1 cellular context compared by ENCODE assay signal in genomic region chr11:3613998-3614741, GRCh38.
TF ChIP-seq lines count a peak whose summit lies in the region.

No MANE protein-coding gene starts in this region.

TF ChIP-seq in H1, 55 proteins besides CTCF, POLR2A, EP300 and RAD21:
- TF ChIP-seq HDAC6 (IDR thresholded peaks at IDR 0.05; ENCODE audit: low read depth, low read length) (no peak), RNF2 (IDR thresholded peaks at IDR 0.05; ENCODE audit: borderline replicate concordance, low read depth, low read length, missing control alignments, poor library complexity, severe bottlenecking) (no peak), E2F6 (IDR thresholded peaks at IDR 0.05) (no peak), TAF1 (IDR thresholded peaks at IDR 0.05; ENCODE audit: low read depth, low read length) (no peak), KDM5A (IDR thresholded peaks at IDR 0.05; ENCODE audit: low read length) (no peak), KDM1A (IDR thresholded peaks at IDR 0.05; ENCODE audit: borderline replicate concordance, low read length) (no peak), SIX5 (IDR thresholded peaks at IDR 0.05; ENCODE audit: low read depth, low read length) (no peak), ATF3 (IDR thresholded peaks at IDR 0.05; ENCODE audit: insufficient read depth, low read depth, low read length) (no peak), CREB1 (IDR thresholded peaks at IDR 0.05) (no peak), BRCA1 (IDR thresholded peaks at IDR 0.05; ENCODE audit: low read depth, low read length) (no peak), SUZ12 (IDR thresholded peaks at IDR 0.05; ENCODE audit: low read length) (no peak), CHD2 (IDR thresholded peaks at IDR 0.05; ENCODE audit: low read length) (no peak), USF2 (IDR thresholded peaks at IDR 0.05; ENCODE audit: low read length) (no peak), MAFK (IDR thresholded peaks at IDR 0.05; ENCODE audit: low read depth, low read length) (no peak), CBX8 (IDR thresholded peaks at IDR 0.05; ENCODE audit: borderline replicate concordance, low read depth, low read length) (no peak), RXRA (IDR thresholded peaks at IDR 0.05; ENCODE audit: insufficient read depth, low read depth, low read length) (no peak), GABPA (IDR thresholded peaks at IDR 0.05; ENCODE audit: borderline replicate concordance, insufficient read depth, low read length) (no peak)
- TF ChIP-seq, protein P1, sequence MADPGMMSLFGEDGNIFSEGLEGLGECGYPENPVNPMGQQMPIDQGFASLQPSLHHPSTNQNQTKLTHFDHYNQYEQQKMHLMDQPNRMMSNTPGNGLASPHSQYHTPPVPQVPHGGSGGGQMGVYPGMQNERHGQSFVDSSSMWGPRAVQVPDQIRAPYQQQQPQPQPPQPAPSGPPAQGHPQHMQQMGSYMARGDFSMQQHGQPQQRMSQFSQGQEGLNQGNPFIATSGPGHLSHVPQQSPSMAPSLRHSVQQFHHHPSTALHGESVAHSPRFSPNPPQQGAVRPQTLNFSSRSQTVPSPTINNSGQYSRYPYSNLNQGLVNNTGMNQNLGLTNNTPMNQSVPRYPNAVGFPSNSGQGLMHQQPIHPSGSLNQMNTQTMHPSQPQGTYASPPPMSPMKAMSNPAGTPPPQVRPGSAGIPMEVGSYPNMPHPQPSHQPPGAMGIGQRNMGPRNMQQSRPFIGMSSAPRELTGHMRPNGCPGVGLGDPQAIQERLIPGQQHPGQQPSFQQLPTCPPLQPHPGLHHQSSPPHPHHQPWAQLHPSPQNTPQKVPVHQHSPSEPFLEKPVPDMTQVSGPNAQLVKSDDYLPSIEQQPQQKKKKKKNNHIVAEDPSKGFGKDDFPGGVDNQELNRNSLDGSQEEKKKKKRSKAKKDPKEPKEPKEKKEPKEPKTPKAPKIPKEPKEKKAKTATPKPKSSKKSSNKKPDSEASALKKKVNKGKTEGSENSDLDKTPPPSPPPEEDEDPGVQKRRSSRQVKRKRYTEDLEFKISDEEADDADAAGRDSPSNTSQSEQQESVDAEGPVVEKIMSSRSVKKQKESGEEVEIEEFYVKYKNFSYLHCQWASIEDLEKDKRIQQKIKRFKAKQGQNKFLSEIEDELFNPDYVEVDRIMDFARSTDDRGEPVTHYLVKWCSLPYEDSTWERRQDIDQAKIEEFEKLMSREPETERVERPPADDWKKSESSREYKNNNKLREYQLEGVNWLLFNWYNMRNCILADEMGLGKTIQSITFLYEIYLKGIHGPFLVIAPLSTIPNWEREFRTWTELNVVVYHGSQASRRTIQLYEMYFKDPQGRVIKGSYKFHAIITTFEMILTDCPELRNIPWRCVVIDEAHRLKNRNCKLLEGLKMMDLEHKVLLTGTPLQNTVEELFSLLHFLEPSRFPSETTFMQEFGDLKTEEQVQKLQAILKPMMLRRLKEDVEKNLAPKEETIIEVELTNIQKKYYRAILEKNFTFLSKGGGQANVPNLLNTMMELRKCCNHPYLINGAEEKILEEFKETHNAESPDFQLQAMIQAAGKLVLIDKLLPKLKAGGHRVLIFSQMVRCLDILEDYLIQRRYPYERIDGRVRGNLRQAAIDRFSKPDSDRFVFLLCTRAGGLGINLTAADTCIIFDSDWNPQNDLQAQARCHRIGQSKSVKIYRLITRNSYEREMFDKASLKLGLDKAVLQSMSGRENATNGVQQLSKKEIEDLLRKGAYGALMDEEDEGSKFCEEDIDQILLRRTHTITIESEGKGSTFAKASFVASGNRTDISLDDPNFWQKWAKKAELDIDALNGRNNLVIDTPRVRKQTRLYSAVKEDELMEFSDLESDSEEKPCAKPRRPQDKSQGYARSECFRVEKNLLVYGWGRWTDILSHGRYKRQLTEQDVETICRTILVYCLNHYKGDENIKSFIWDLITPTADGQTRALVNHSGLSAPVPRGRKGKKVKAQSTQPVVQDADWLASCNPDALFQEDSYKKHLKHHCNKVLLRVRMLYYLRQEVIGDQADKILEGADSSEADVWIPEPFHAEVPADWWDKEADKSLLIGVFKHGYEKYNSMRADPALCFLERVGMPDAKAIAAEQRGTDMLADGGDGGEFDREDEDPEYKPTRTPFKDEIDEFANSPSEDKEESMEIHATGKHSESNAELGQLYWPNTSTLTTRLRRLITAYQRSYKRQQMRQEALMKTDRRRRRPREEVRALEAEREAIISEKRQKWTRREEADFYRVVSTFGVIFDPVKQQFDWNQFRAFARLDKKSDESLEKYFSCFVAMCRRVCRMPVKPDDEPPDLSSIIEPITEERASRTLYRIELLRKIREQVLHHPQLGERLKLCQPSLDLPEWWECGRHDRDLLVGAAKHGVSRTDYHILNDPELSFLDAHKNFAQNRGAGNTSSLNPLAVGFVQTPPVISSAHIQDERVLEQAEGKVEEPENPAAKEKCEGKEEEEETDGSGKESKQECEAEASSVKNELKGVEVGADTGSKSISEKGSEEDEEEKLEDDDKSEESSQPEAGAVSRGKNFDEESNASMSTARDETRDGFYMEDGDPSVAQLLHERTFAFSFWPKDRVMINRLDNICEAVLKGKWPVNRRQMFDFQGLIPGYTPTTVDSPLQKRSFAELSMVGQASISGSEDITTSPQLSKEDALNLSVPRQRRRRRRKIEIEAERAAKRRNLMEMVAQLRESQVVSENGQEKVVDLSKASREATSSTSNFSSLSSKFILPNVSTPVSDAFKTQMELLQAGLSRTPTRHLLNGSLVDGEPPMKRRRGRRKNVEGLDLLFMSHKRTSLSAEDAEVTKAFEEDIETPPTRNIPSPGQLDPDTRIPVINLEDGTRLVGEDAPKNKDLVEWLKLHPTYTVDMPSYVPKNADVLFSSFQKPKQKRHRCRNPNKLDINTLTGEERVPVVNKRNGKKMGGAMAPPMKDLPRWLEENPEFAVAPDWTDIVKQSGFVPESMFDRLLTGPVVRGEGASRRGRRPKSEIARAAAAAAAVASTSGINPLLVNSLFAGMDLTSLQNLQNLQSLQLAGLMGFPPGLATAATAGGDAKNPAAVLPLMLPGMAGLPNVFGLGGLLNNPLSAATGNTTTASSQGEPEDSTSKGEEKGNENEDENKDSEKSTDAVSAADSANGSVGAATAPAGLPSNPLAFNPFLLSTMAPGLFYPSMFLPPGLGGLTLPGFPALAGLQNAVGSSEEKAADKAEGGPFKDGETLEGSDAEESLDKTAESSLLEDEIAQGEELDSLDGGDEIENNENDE (IDR thresholded peaks at IDR 0.05; ENCODE audit: insufficient replicate concordance, low read length): no peak
